In genomic region chr14:70357557-70357956, GRCh38 we compare ENCODE assay signal across 1 cellular context.
TF ChIP-seq lines count a peak whose summit lies in the region.

No MANE protein-coding gene starts in this region.

TF ChIP-seq in GM12878, 131 proteins besides CTCF, POLR2A, EP300 and RAD21:
- TF ChIP-seq NRF1 (conservative IDR thresholded peaks at IDR 0.05; ENCODE audit: low read depth, low read length) (no peak), RBBP5 (conservative IDR thresholded peaks at IDR 0.05) (no peak), RB1 (IDR thresholded peaks at IDR 0.05; ENCODE audit: borderline replicate concordance) (no peak), SREBF2 (IDR thresholded peaks at IDR 0.05; ENCODE audit: low read length) (no peak), USF2 (IDR thresholded peaks at IDR 0.05; ENCODE audit: borderline replicate concordance, low read depth, low read length) (no peak), PKNOX1 (IDR thresholded peaks at IDR 0.05) (no peak), FOXM1 (IDR thresholded peaks at IDR 0.05; ENCODE audit: low read depth, low read length) (no peak), NFIC (IDR thresholded peaks at IDR 0.05; ENCODE audit: low read depth, low read length) (no peak), PAX8 (IDR thresholded peaks at IDR 0.05) (no peak), BCLAF1 (IDR thresholded peaks at IDR 0.05) (no peak), CREM (IDR thresholded peaks at IDR 0.05; ENCODE audit: low read depth) (no peak), ATF3 (IDR thresholded peaks at IDR 0.05; ENCODE audit: borderline replicate concordance, extremely low read depth, low read depth, low read length) (no peak), MXI1 (IDR thresholded peaks at IDR 0.05; ENCODE audit: low read depth, low read length) (no peak), EED (IDR thresholded peaks at IDR 0.05; ENCODE audit: low read depth) (no peak), PBX3 (IDR thresholded peaks at IDR 0.05; ENCODE audit: insufficient replicate concordance, low read depth, low read length) (no peak), POU2F2 (IDR thresholded peaks at IDR 0.05; ENCODE audit: borderline replicate concordance, low read depth, low read length) (no peak)
TF ChIP-seq in GM12878: peak in this region for 0.
